32 cellular contexts compared by ENCODE assay signal in the genomic region with DNA sequence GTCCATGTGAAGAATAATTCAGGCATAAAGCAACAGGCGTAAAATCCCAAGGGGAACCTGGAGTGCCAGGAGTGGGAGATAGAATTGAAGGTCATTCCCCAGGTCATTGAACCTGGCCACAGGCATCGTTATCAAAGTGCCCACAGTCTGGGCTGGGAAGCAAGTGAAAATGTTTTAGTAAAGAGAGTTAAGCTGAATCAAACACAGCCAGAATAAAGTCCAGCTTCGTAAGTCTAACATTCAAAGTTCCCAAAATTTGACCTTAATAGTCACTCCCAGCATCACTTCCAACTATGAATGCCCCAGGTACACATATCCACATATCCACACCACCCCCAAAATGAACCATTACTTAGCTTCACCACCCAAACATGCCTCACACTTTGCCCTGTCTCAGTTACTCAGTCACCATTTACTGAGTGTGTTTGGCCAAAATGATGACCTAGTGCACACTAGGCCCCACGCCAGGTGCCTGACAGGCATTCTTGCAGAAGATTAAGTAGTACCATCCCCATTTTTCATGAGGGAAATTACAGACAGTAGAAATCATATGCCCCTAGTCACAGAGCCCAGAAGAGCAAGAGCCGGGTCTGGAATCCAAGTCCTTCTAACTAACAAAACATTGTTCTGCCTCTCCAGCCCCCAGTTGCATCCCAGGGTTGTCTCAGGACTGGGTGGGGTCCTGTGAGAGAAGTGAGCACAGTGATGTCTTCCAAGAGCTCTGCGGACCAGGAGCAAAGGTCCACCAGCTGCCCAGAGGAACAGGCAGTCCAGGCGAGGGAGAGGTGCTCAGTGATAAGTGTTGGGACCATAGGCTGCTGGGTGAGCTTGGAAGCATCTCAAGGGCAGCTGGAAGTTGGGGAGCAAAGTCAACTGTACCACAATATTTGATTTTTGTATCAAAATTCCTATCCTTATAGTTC.
"Had no signal": no experiment of that assay in that cellular context is flagged by ENCODE, and none has a peak within 500 bp of the region (broad histone marks: within the 10 kb centered on the region; RNA-seq: fewer than 3 reads in every experiment).

No MANE protein-coding gene starts in this region.

- H3K4me3 Mint-ChIP-seq: activated CD4-positive, alpha-beta memory T cell treated with anti-CD3 and anti-CD28 coated beads for 36 hours; activated naive CD4-positive, alpha-beta T cell treated with anti-CD3 and anti-CD28 coated beads for 36 hours; activated naive CD8-positive, alpha-beta T cell treated with anti-CD3 and anti-CD28 coated beads for 36 hours; activated T-helper 1 cell treated with anti-CD3 and anti-CD28 coated beads, Interleukin-12 subunit alpha, Interleukin-12 subunit beta, Interleukin-2, Interleukin-4 antibody, amounts not matched to agents 30 ng/mL and 10 ng/mL and 1 ng/mL, durations not matched to agents 14 hours and 24 hours and 36 hours; effector memory CD8-positive, alpha-beta T cell; naive thymus-derived CD8-positive, alpha-beta T cell; T-helper 1 cell treated with Interleukin-12 subunit alpha and Interleukin-12 subunit beta and Interleukin-4 antibody, amounts not matched to agents 30 μg/mL and 1 μg/mL, for 36 hours had no signal

- H3K4me1 Mint-ChIP-seq: activated naive CD8-positive, alpha-beta T cell treated with anti-CD3 and anti-CD28 coated beads for 36 hours; naive thymus-derived CD8-positive, alpha-beta T cell had no signal

- H3K27me3 ChIP-seq: adrenal gland, brain microvascular endothelial cell, gastrocnemius medialis, neutrophil, sigmoid colon, suprapubic skin, tibial nerve had no signal

- ATAC-seq: activated CD4-positive, CD25-positive, alpha-beta regulatory T cell treated with anti-CD3 and anti-CD28 coated beads, Interleukin-2, amount 50 U/mL, for 24 hours; effector memory CD8-positive, alpha-beta T cell; gastrocnemius medialis; left ventricle myocardium superior; naive thymus-derived CD8-positive, alpha-beta T cell had no signal

- H3K27me3 Mint-ChIP-seq: activated CD4-positive, alpha-beta memory T cell treated with anti-CD3 and anti-CD28 coated beads for 36 hours had no signal

- FAIRE-seq: astrocyte, TTC549, urothelium cell line had no signal

- H3K4me3 ChIP-seq: adrenal gland, coronary artery, gastrocnemius medialis, sigmoid colon, SK-N-MC, suprapubic skin, tibial nerve had no signal

- DNase-seq: activated CD4-positive, alpha-beta memory T cell treated with anti-CD3 and anti-CD28 coated beads for 36 hours; activated CD4-positive, alpha-beta T cell treated with anti-CD3 and anti-CD28 coated beads for 48 hours; activated CD8-positive, alpha-beta memory T cell treated with anti-CD3 and anti-CD28 coated beads, Interleukin-2, amount 50 U/mL, for 4 hours; activated effector memory CD4-positive, alpha-beta T cell treated with anti-CD3 and anti-CD28 coated beads, Interleukin-2, amount 50 U/mL, for 16 hours; activated naive CD4-positive, alpha-beta T cell treated with anti-CD3 and anti-CD28 coated beads for 36 hours; activated naive CD8-positive, alpha-beta T cell treated with anti-CD3 and anti-CD28 coated beads for 36 hours; activated T-cell treated with anti-CD3 and anti-CD28 coated beads, Interleukin-2, amount 50 U/mL, for 1 hour; adrenal gland; brain microvascular endothelial cell; effector memory CD8-positive, alpha-beta T cell; erythroblast; gastrocnemius medialis; glutamatergic neuron; left ventricle myocardium superior; naive thymus-derived CD8-positive, alpha-beta T cell; sigmoid colon; stimulated activated CD4-positive, alpha-beta T cell treated with anti-CD3 and anti-CD28 coated beads, Interleukin-15, amount 100 ng/mL, for 24 hours; stimulated activated CD4-positive, alpha-beta T cell treated with anti-CD3 and anti-CD28 coated beads, Interleukin-2, amount 100 ng/mL, for 24 hours; stimulated activated naive CD4-positive, alpha-beta T cell; T-helper 9 cell; WERI-Rb-1 had no signal

- H3K27ac Mint-ChIP-seq: activated CD4-positive, alpha-beta memory T cell treated with anti-CD3 and anti-CD28 coated beads for 36 hours; activated naive CD4-positive, alpha-beta T cell treated with anti-CD3 and anti-CD28 coated beads for 36 hours; activated naive CD8-positive, alpha-beta T cell treated with anti-CD3 and anti-CD28 coated beads for 36 hours; activated T-helper 1 cell treated with anti-CD3 and anti-CD28 coated beads, Interleukin-12 subunit alpha, Interleukin-12 subunit beta, Interleukin-2, Interleukin-4 antibody, amounts not matched to agents 30 ng/mL and 10 ng/mL and 1 ng/mL, durations not matched to agents 14 hours and 24 hours and 36 hours; effector memory CD8-positive, alpha-beta T cell; naive thymus-derived CD8-positive, alpha-beta T cell; T-helper 1 cell treated with Interleukin-12 subunit alpha and Interleukin-12 subunit beta and Interleukin-4 antibody, amounts not matched to agents 30 μg/mL and 1 μg/mL, for 36 hours had no signal

- H3K9me3 Mint-ChIP-seq: activated naive CD4-positive, alpha-beta T cell treated with anti-CD3 and anti-CD28 coated beads for 36 hours had no signal

- H3K36me3 Mint-ChIP-seq: activated CD4-positive, alpha-beta memory T cell treated with anti-CD3 and anti-CD28 coated beads for 36 hours; activated naive CD8-positive, alpha-beta T cell treated with anti-CD3 and anti-CD28 coated beads for 36 hours had no signal

- H3K36me3 ChIP-seq: adrenal gland, brain microvascular endothelial cell, gastrocnemius medialis, neutrophil, sigmoid colon, suprapubic skin, tibial nerve, WERI-Rb-1 had no signal

- H3K9me3 ChIP-seq: adrenal gland, gastrocnemius medialis, neutrophil, sigmoid colon, suprapubic skin had no signal

- H3K27ac ChIP-seq: adrenal gland, brain microvascular endothelial cell, coronary artery, gastrocnemius medialis, neutrophil, sigmoid colon, SK-N-MC, suprapubic skin, tibial nerve, WERI-Rb-1 had no signal

- H3K4me1 ChIP-seq: adrenal gland, gastrocnemius medialis, sigmoid colon, suprapubic skin, tibial nerve had no signal
